10 cellular contexts compared by ENCODE assay signal in genomic region chr18:46416706-46417638, GRCh38.
A peak's percentile ranks its signal among the peaks of the same experiment; 100 is the strongest.
DNase-seq lines count a peak whose midpoint lies in the region; ATAC-seq, FAIRE-seq and TF ChIP-seq lines count a peak whose summit lies in the region.
"Had no signal": no experiment of that assay in that cellular context is flagged by ENCODE, and none has a peak within 500 bp of the region (broad histone marks: within the 10 kb centered on the region; RNA-seq: fewer than 3 reads in every experiment).

No MANE protein-coding gene starts in this region.

- peaks cover 10% of the 10 kb centered on the region for H3K4me1 ChIP-seq in GM12878 (ENCODE audit: control insufficient read depth, insufficient read depth, low read length)

- BruUV-seq in GM12878 (replicated peaks; lab: Mats Ljungman, UMichigan) = no TSS peak

- no peak for TF ChIP-seq EP300 in GM12878 (IDR thresholded peaks at IDR 0.05; ENCODE audit: borderline replicate concordance in 1 of 2, control insufficient read depth in 1 of 2, low read depth in 2 of 2, low read length in 2 of 2)

- no peak for TF ChIP-seq RAD21 in GM12878 (IDR thresholded peaks at IDR 0.05; ENCODE audit: insufficient read depth, low read depth, low read length)

- peak; percentile 62 for DNase-seq in DMS 273 treated with DMSO at 0.1 percent for 48 hours (lab: John Stamatoyannopoulos, UW)
- DNase-seq in GM12878 (ENCODE audit: low read depth, low spot score) = no peak
- DNase-seq in middle frontal gyrus (ENCODE audit: extremely low spot score, low spot score) = no peak
- DNase-seq in amygdala (lab: John Stamatoyannopoulos, UW) = no peak
- DNase-seq in GM19238 (ENCODE audit: insufficient read length, low spot score) = no peak
- DNase-seq in GM19240 (ENCODE audit: insufficient read length, low spot score) = no peak
- DNase-seq: HFFc6, left cardiac atrium had no signal

- no peaks in the 10 kb centered on the region for H3K9me3 ChIP-seq in GM12878 (replicated peaks; ENCODE audit: control insufficient read depth, insufficient read depth, low read length)

- SMC1A ChIA-PET in GM12878 (lab: Charles Lee; ENCODE audit: uncharacterized antibody, unreplicated experiment) = no interaction called here

- no peaks in the 10 kb centered on the region for H3K36me3 ChIP-seq in GM12878 (ENCODE audit: control insufficient read depth in 2 of 2, insufficient read depth in 2 of 2, low read length in 1 of 2)

- RAD21 ChIA-PET in GM12878 (lab: Charles Lee; ENCODE audit: unreplicated experiment) = no interaction called here

- 34% methylated on average over 4 of the region's 4 CpGs for WGBS in GM12878 (ENCODE audit: insufficient coverage, insufficient replicate concordance, low lambda C conversion rate, missing lambda C conversion rate)

- intact Hi-C loops in GM12878 (cut with micrococcal nuclease; ENCODE audit: unreplicated experiment) = no loop called here

- in situ Hi-C loops in GM12878 (cut with MboI) = no loop called here

- no peaks in the 10 kb centered on the region for H3K27me3 ChIP-seq in GM12878 (replicated peaks in 1 of 2; ENCODE audit: control insufficient read depth in 2 of 2, insufficient read depth in 2 of 2, low read length in 1 of 2)

- H3K9ac ChIP-seq in GM12878 (ENCODE audit: control insufficient read depth, insufficient read depth, low read length) = no peak overlapping the region

- CTCF ChIA-PET in GM12878 (lab: Yijun Ruan, JAX) = interaction anchor here (1.8 kb wide), 1 partner anchor 241 kb away, joined by 4 read pairs; no protein-coding TSS in a partner anchor

- no peaks in the 10 kb centered on the region for H3K79me2 ChIP-seq in GM12878 (ENCODE audit: control insufficient read depth, insufficient read depth, low read length)

- TF ChIP-seq CTCF in GM12878 (IDR thresholded peaks at IDR 0.05 in 2 of 3, conservative IDR thresholded peaks at IDR 0.05 in 1 of 3; ENCODE audit: control insufficient read depth in 2 of 3, extremely low read depth in 1 of 3, insufficient read depth in 1 of 3, low read depth in 3 of 3, low read length in 3 of 3) = no peak

- no peak overlapping the region for H3K4me2 ChIP-seq in GM12878 (ENCODE audit: control insufficient read depth, insufficient read depth)

- no peaks in the 10 kb centered on the region for H4K20me1 ChIP-seq in GM12878 (ENCODE audit: control insufficient read depth, insufficient read depth)

- POLR2A ChIA-PET in GM12878 (lab: Charles Lee) = interaction anchor here (0.6 kb wide), 1 partner anchor 197 kb away, joined by 5 read pairs; no protein-coding TSS in a partner anchor

- no peak for FAIRE-seq in GM12878 (lab: Jason Lieb, UNC)

- H2AFZ ChIP-seq in GM12878 (ENCODE audit: control insufficient read depth, low read depth, low read length) = no peak overlapping the region

- no peak overlapping the region for H3K27ac ChIP-seq in GM12878 (ENCODE audit: control insufficient read depth, insufficient read depth)

- no peak overlapping the region for H3K4me3 ChIP-seq in GM12878

- ATAC-seq in GM18909 (IDR thresholded peaks at IDR 0.05; ENCODE audit: poor library complexity, unreplicated experiment) (peak; percentile 74), HG03469 (IDR thresholded peaks at IDR 0.05; ENCODE audit: unreplicated experiment) (peak; percentile 58), GM12878 (peak; percentile 80)
- ATAC-seq: left cardiac atrium had no signal

- no peak for TF ChIP-seq POLR2A in GM12878 (IDR thresholded peaks at IDR 0.05; ENCODE audit: low read depth, low read length)

TF ChIP-seq in GM12878, 131 proteins besides CTCF, POLR2A, EP300 and RAD21:
- TF ChIP-seq ZBTB11 (CRISPR knock-in tag; IDR thresholded peaks at IDR 0.05) (no peak), RAD51 (IDR thresholded peaks at IDR 0.05) (peak; percentile 74; the same call in 1 of the 2 replicates), USF2 (IDR thresholded peaks at IDR 0.05; ENCODE audit: borderline replicate concordance, low read depth, low read length) (peak; percentile 24; the same call in 1 of the 2 replicates), PAX5 (IDR thresholded peaks at IDR 0.05; ENCODE audit: borderline replicate concordance, low read depth, low read length) (no peak), USF1 (IDR thresholded peaks at IDR 0.05; ENCODE audit: borderline replicate concordance, extremely low read length, insufficient read depth, low read depth, low read length) (peak; percentile 76), ATF7 (IDR thresholded peaks at IDR 0.05; ENCODE audit: low read depth) (peak; percentile 71), YBX1 (IDR thresholded peaks at IDR 0.05) (no peak), NKRF (conservative IDR thresholded peaks at IDR 0.05) (no peak), ATF2 (IDR thresholded peaks at IDR 0.05; ENCODE audit: low read length) (peak; percentile 74)
